ENCODE assay signal across 8 cellular contexts in the genomic region with DNA sequence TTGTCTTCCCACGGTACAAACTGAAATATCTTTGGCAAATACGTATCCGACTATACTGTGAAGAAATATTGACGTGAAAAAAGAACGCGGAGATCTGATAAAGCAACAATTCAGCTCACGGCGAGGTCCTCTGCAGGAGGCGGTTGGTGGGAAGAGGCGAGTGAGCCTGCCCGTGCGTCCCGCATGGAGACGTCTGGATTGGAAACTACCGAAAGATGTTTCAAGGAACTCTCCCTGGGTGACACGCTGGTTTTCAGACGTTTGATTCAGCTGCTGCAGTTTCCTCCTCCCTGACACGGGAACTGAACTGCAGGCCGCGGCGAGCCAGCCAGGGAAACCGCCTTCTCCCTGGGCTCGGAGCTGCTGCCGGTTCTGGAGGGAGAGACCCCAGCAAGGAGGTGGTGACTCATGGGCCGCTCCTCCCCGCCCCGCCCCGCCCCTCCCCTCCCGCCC. TPM values are rescaled to one million over a fixed set of nuclear protein-coding genes. Genes with fewer than 3 reads are reported as not detected.
DNase-seq lines count a peak whose midpoint lies in the region; ATAC-seq and TF ChIP-seq lines count a peak whose summit lies in the region.

No MANE protein-coding gene starts in this region.

- H3K4me2 ChIP-seq in PC-9 = peak overlapping the region; percentile 77

- peaks cover 2% of the 10 kb centered on the region; the same call in 1 of the 2 replicates for H3K4me1 ChIP-seq in BE2C
- H3K4me1 ChIP-seq in PC-9 (replicated peaks; ENCODE audit: insufficient read depth) = peaks cover 6% of the 10 kb centered on the region

- H3K4me1 Mint-ChIP-seq in activated T-helper 2 cell treated with anti-CD3 and anti-CD28 coated beads, Interferon-gamma antibody, Interleukin-2, Interleukin-4, amounts not matched to agents 10 μg/mL and 5 μg/mL and 100 μg/mL, durations not matched to agents 14 hours and 24 hours and 36 hours (ENCODE audit: low read depth) = peaks cover 3% of the 10 kb centered on the region
- H3K4me1 Mint-ChIP-seq in naive thymus-derived CD8-positive, alpha-beta T cell = peaks cover 0 to 22% (median 14%) of the 10 kb centered on the region in 4 donors

- DNase-seq in BE2C (peak; percentile 88), HK-2 (ENCODE audit: unreplicated experiment) (peak; percentile 77), PC-9 (peak; percentile 65 to 66), fibroblast of the conjunctiva (ENCODE audit: low read depth) (peak; percentile 86), stromal cell of bone marrow (ENCODE audit: low read depth) (peak; percentile 85)
- DNase-seq in activated T-helper 2 cell treated with anti-CD3 and anti-CD28 coated beads, Interferon-gamma antibody, Interleukin-2, Interleukin-4, amounts not matched to agents 10 μg/mL and 5 μg/mL and 100 μg/mL, durations not matched to agents 14 hours and 24 hours and 36 hours (ENCODE audit: low spot score) = peak; percentile 46
- DNase-seq in naive thymus-derived CD8-positive, alpha-beta T cell = peak; percentile 34 to 80 (median 59)

- H3K36me3 ChIP-seq in BE2C = no peaks in the 10 kb centered on the region
- no peaks in the 10 kb centered on the region for H3K36me3 ChIP-seq in PC-9 (ENCODE audit: low read depth)

- ATAC-seq in naive thymus-derived CD8-positive, alpha-beta T cell = peak; percentile 70 to 82
- ATAC-seq in GM21447 (IDR thresholded peaks at IDR 0.05; ENCODE audit: unreplicated experiment) = no peak

- POLR2A ChIA-PET in PC-9 (lab: Charles Lee; ENCODE audit: unreplicated experiment) = no interaction called here
- POLR2A ChIA-PET in naive thymus-derived CD8-positive, alpha-beta T cell (lab: Charles Lee) = no interaction called here

- no peaks in the 10 kb centered on the region for H4K20me1 ChIP-seq in PC-9 (ENCODE audit: insufficient read depth)

- intact Hi-C loops in PC-9 (cut with micrococcal nuclease; ENCODE audit: unreplicated experiment) = loop anchor here (5.0 to 10.0 kb wide), 2 partner anchors 64 to 246 kb away; partner anchors contain the start of gene LSS
- intact Hi-C loops in activated T-helper 2 cell treated with anti-CD3 and anti-CD28 coated beads, Interferon-gamma antibody, Interleukin-2, Interleukin-4, amounts not matched to agents 10 μg/mL and 5 μg/mL and 100 μg/mL, durations not matched to agents 14 hours and 24 hours and 36 hours (cut with micrococcal nuclease) = no loop called here

- peaks cover 18% of the 10 kb centered on the region for H3K79me2 ChIP-seq in PC-9 (ENCODE audit: low read depth)

- peak overlapping the region; percentile 73 for H2AFZ ChIP-seq in PC-9

- no peaks in the 10 kb centered on the region for H3K9me2 ChIP-seq in PC-9 (ENCODE audit: insufficient read depth)

- H3K27ac Mint-ChIP-seq in activated T-helper 2 cell treated with anti-CD3 and anti-CD28 coated beads, Interferon-gamma antibody, Interleukin-2, Interleukin-4, amounts not matched to agents 10 μg/mL and 5 μg/mL and 100 μg/mL, durations not matched to agents 14 hours and 24 hours and 36 hours = no peak overlapping the region
- no peak overlapping the region for H3K27ac Mint-ChIP-seq in naive thymus-derived CD8-positive, alpha-beta T cell

- H3K4me3 ChIP-seq in BE2C (ENCODE audit: low read depth, low read length) (peak overlapping the region; percentile 44), PC-9 (peak overlapping the region; percentile 51)

- no peak overlapping the region for H3K4me3 Mint-ChIP-seq in activated T-helper 2 cell treated with anti-CD3 and anti-CD28 coated beads, Interferon-gamma antibody, Interleukin-2, Interleukin-4, amounts not matched to agents 10 μg/mL and 5 μg/mL and 100 μg/mL, durations not matched to agents 14 hours and 24 hours and 36 hours (ENCODE audit: low read depth)
- H3K4me3 Mint-ChIP-seq in naive thymus-derived CD8-positive, alpha-beta T cell = no peak overlapping the region

- no peaks in the 10 kb centered on the region for H3K9me3 Mint-ChIP-seq in activated T-helper 2 cell treated with anti-CD3 and anti-CD28 coated beads, Interferon-gamma antibody, Interleukin-2, Interleukin-4, amounts not matched to agents 10 μg/mL and 5 μg/mL and 100 μg/mL, durations not matched to agents 14 hours and 24 hours and 36 hours
- no peaks in the 10 kb centered on the region for H3K9me3 Mint-ChIP-seq in naive thymus-derived CD8-positive, alpha-beta T cell

- peaks cover 22% of the 10 kb centered on the region for H3K27me3 Mint-ChIP-seq in activated T-helper 2 cell treated with anti-CD3 and anti-CD28 coated beads, Interferon-gamma antibody, Interleukin-2, Interleukin-4, amounts not matched to agents 10 μg/mL and 5 μg/mL and 100 μg/mL, durations not matched to agents 14 hours and 24 hours and 36 hours (ENCODE audit: low read depth)
- peaks cover 0 to 5% (median 0%) of the 10 kb centered on the region in 5 donors for H3K27me3 Mint-ChIP-seq in naive thymus-derived CD8-positive, alpha-beta T cell

- no peak for TF ChIP-seq CTCF in BE2C (IDR thresholded peaks at IDR 0.05; ENCODE audit: low read depth, low read length)
- no peak for TF ChIP-seq CTCF in PC-9 (conservative IDR thresholded peaks at IDR 0.05)

- no peaks in the 10 kb centered on the region for H3K27me3 ChIP-seq in BE2C
- no peaks in the 10 kb centered on the region for H3K27me3 ChIP-seq in PC-9 (ENCODE audit: insufficient read depth, low read depth)

- no peaks in the 10 kb centered on the region for H3K36me3 Mint-ChIP-seq in activated T-helper 2 cell treated with anti-CD3 and anti-CD28 coated beads, Interferon-gamma antibody, Interleukin-2, Interleukin-4, amounts not matched to agents 10 μg/mL and 5 μg/mL and 100 μg/mL, durations not matched to agents 14 hours and 24 hours and 36 hours (ENCODE audit: low read depth)
- H3K36me3 Mint-ChIP-seq in naive thymus-derived CD8-positive, alpha-beta T cell = peaks cover 3 to 7% (median 6%) of the 10 kb centered on the region in 3 donors

- CTCF ChIA-PET in PC-9 (lab: Charles Lee) = no interaction called here

- peaks cover 14% of the 10 kb centered on the region; the same call in 1 of the 2 replicates for H3F3A ChIP-seq in PC-9 (ENCODE audit: insufficient read depth, low read depth)

- BruUV-seq in PC-9 (replicated peaks; lab: Mats Ljungman, UMichigan) = no TSS peak

- peak overlapping the region; percentile 14; the same call in 1 of the 2 replicates for H3K27ac ChIP-seq in PC-9

- H3K9me3 ChIP-seq in BE2C (no peaks in the 10 kb centered on the region), PC-9 (ENCODE audit: insufficient read depth, low read depth) (no peaks in the 10 kb centered on the region)

RNA-seq across cellular contexts. Expression of gene COL6A1, which starts 0.4 kb away (rescaled TPM):
- 158 TPM for polyA plus RNA-seq in BE2C (2012; ENCODE audit: insufficient read depth, insufficient read length, low read depth)
- total RNA-seq in PC-9 (2021) = 43.1 and 51.8 TPM in 2 replicates
- 0.23 and 0.37 TPM in 2 replicates for total RNA-seq in activated T-helper 2 cell treated with anti-CD3 and anti-CD28 coated beads, Interferon-gamma antibody, Interleukin-2, Interleukin-4, amounts not matched to agents 10 μg/mL and 5 μg/mL and 100 μg/mL, durations not matched to agents 14 hours and 24 hours and 36 hours
- 10 to 100 TPM; 19.4 to 21.0 TPM for total RNA-seq in naive thymus-derived CD8-positive, alpha-beta T cell
- polyA plus RNA-seq in naive thymus-derived CD8-positive, alpha-beta T cell = 1 to 10 TPM; 1.7 to 2.0 (median 1.7) TPM

Comparison
In these comparisons a context has a peak if more than half of its experiments do, and no peak if none do; other contexts are left out.
1. RNA of gene COL6A1, which starts 0.4 kb away (total RNA-seq): 43.1 to 51.8 TPM in PC-9 and 19.4 to 21.0 TPM in naive thymus-derived CD8-positive, alpha-beta T cell; 0.23 to 0.37 TPM in activated T-helper 2 cell treated with anti-CD3 and anti-CD28 coated beads, Interferon-gamma antibody, Interleukin-2, Interleukin-4, amounts not matched to agents 10 μg/mL and 5 μg/mL and 100 μg/mL, durations not matched to agents 14 hours and 24 hours and 36 hours; every median in the first group is over 10 times any median in the second.
2. Peak in every context shown above with its lines, with median percentiles within 50 percentile points of each other: DNase-seq.